16 cellular contexts compared by ENCODE assay signal in genomic region chr7:41912851-41913580, GRCh38.
"Had no signal": no experiment of that assay in that cellular context is flagged by ENCODE, and none has a peak within 500 bp of the region (broad histone marks: within the 10 kb centered on the region; RNA-seq: fewer than 3 reads in every experiment).

No MANE protein-coding gene starts in this region.

- H3K4me3 ChIP-seq: adrenal gland, gastrocnemius medialis, left lung, upper lobe of left lung had no signal

- H3K27ac ChIP-seq: adrenal gland, gastrocnemius medialis, left lung, upper lobe of left lung had no signal

- H3K4me1 ChIP-seq: adrenal gland, gastrocnemius medialis, left lung, upper lobe of left lung had no signal

- H3K9me3 ChIP-seq: adrenal gland, gastrocnemius medialis, left lung, upper lobe of left lung had no signal

- H3K27me3 ChIP-seq: adrenal gland, gastrocnemius medialis, left lung, upper lobe of left lung had no signal

- ATAC-seq: esophagus mucosa, gastrocnemius medialis, left lung, sciatic nerve, WTC11 had no signal

- DNase-seq: activated CD4-positive, alpha-beta T cell treated with anti-CD3 and anti-CD28 coated beads for 48 hours; activated naive CD4-positive, alpha-beta T cell treated with Interleukin-2 at 50 U/mL for 16 hours; adrenal gland; cerebellar nuclear complex; endodermal cell; gastrocnemius medialis; islet precursor cell; left lung; mesendoderm; stimulated activated CD4-positive, alpha-beta T cell treated with anti-CD3 and anti-CD28 coated beads, Interleukin-2, amount 100 ng/mL, for 24 hours; stimulated activated naive CD4-positive, alpha-beta T cell; T-helper 1 cell; upper lobe of left lung had no signal

- H3K36me3 ChIP-seq: adrenal gland, gastrocnemius medialis, left lung, upper lobe of left lung had no signal
